In the genomic region with DNA sequence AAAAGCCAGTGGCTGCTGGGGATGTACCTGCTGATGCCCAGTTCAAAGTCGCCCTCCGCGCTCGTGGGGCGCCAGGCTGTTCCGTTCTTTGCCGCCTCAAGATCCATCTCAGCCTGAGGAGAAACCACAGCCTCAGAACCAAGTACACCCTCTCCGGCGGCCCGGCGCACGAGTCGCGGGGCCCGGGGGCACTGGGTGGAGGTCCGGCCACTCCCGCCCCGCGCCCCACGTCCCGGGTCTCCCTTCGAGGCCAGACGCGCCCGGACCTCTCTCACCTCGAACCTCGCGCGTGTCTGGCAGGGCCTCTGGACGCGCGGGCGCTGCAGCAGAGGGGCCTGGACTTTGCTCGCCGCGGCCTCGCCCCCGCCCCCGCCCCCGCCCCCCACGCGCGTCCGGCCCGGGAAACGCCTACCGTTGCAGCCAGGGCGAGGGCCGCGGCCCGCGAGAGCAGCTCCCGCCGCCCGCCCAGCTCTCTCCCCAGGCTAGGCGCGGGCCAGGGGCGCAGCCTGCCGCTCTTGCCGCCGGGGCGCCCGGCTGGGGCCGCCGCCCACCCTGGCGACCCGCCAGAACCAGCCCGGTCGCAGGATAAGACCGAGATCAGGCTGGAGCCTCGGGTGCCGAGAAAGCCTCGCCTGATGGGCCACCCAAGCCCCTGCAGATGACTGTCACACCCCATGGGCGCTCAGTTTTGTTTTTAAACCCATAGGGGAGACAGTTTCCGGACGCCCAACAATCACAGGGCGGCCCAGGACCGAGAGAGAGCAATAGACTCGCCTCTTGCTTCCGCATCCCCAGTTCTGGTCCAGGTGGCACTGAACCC, we compare ENCODE assay signal across 8 cellular contexts. TPM values are rescaled to one million over a fixed set of nuclear protein-coding genes. Genes with fewer than 3 reads are reported as not detected.
DNase-seq lines count a peak whose midpoint lies in the region; ATAC-seq lines count a peak whose summit lies in the region.

A gene (minus strand): TSS at position 322 of the 820 bp plus-strand sequence. CDS start 215 bp downstream, at position 107.

- WGBS in iPS DF 6.9 (ENCODE audit: insufficient coverage, insufficient read length): no CpG with 5 or more reads among the region's 80 CpGs

- no peak within 1 kb of the TSS for H3K27ac ChIP-seq in iPS DF 6.9 (ENCODE audit: low read length)
- H3K27ac ChIP-seq in skin epidermis: peak within 1 kb of the TSS in 19 of 21 experiments; percentile 29 to 82 (median 63)

- no peaks in the 10 kb centered on the region for H3K9me3 ChIP-seq in iPS DF 6.9 (ENCODE audit: control insufficient read depth, insufficient read depth, low read length)

- H3K27me3 ChIP-seq in iPS DF 6.9 (ENCODE audit: control insufficient read depth, insufficient read depth, low read length): peaks cover 7% of the 10 kb centered on the region; the same call in 1 of the 2 replicates

- peak; percentile 38 for ATAC-seq in HG02798 (IDR thresholded peaks at IDR 0.05; ENCODE audit: poor library complexity, unreplicated experiment)
- ATAC-seq in activated T-cell treated with anti-CD3 and anti-CD28 coated beads, Interleukin-2, amount 50 U/mL, for 72 hours (replicated peaks in 1 of 2): peak; percentile 52 to 57

- H3K36me3 Mint-ChIP-seq in activated T-cell treated with anti-CD3 and anti-CD28 coated beads, Interleukin-2, amount 50 U/mL, for 24 hours (ENCODE audit: low read depth): no peaks in the 10 kb centered on the region
- H3K36me3 Mint-ChIP-seq in activated T-cell treated with anti-CD3 and anti-CD28 coated beads, Interleukin-2, amount 50 U/mL, for 72 hours (ENCODE audit: insufficient read depth in 2 of 2): no peaks in the 10 kb centered on the region

- peaks cover 48% of the 10 kb centered on the region for H3K27me3 Mint-ChIP-seq in activated T-cell treated with anti-CD3 and anti-CD28 coated beads, Interleukin-2, amount 50 U/mL, for 24 hours
- H3K27me3 Mint-ChIP-seq in activated T-cell treated with anti-CD3 and anti-CD28 coated beads, Interleukin-2, amount 50 U/mL, for 72 hours (ENCODE audit: low read depth): peaks cover 49% of the 10 kb centered on the region

- DNase-seq in activated T-cell treated with anti-CD3 and anti-CD28 coated beads, Interleukin-2, amount 50 U/mL, for 24 hours: peak; percentile 29
- no peak for DNase-seq in activated T-cell treated with anti-CD3 and anti-CD28 coated beads, Interleukin-2, amount 50 U/mL, for 1 hour
- peak; percentile 1 to 7 for DNase-seq in activated T-cell treated with anti-CD3 and anti-CD28 coated beads, Interleukin-2, amount 50 U/mL, for 72 hours
- no peak for DNase-seq in iPS DF 6.9 (ENCODE audit: low read depth, low spot score)
- DNase-seq in NCI-H187 (lab: John Stamatoyannopoulos, UW): no peak
- no peak for DNase-seq in NCI-H510A treated with DMSO at 0.1 percent for 48 hours (lab: John Stamatoyannopoulos, UW)

- peak within 1 kb of the TSS; percentile 16 for H3K4me3 Mint-ChIP-seq in activated T-cell treated with anti-CD3 and anti-CD28 coated beads, Interleukin-2, amount 50 U/mL, for 24 hours
- peak within 1 kb of the TSS; percentile 71 to 74 for H3K4me3 Mint-ChIP-seq in activated T-cell treated with anti-CD3 and anti-CD28 coated beads, Interleukin-2, amount 50 U/mL, for 72 hours

- H3K9me3 Mint-ChIP-seq in activated T-cell treated with anti-CD3 and anti-CD28 coated beads, Interleukin-2, amount 50 U/mL, for 24 hours: no peaks in the 10 kb centered on the region
- H3K9me3 Mint-ChIP-seq in activated T-cell treated with anti-CD3 and anti-CD28 coated beads, Interleukin-2, amount 50 U/mL, for 72 hours: no peaks in the 10 kb centered on the region

- 0 out of 2 replicates have a peak, but pooled peaks cover 1% of the 10 kb centered on the region for H3K4me1 ChIP-seq in iPS DF 6.9 (ENCODE audit: control insufficient read depth, insufficient read depth, low read length)

- H3K4me1 Mint-ChIP-seq in activated T-cell treated with anti-CD3 and anti-CD28 coated beads, Interleukin-2, amount 50 U/mL, for 24 hours (ENCODE audit: low read depth): peaks cover 11% of the 10 kb centered on the region
- peaks cover 10% of the 10 kb centered on the region for H3K4me1 Mint-ChIP-seq in activated T-cell treated with anti-CD3 and anti-CD28 coated beads, Interleukin-2, amount 50 U/mL, for 72 hours (ENCODE audit: low read depth)

- H3K4me3 ChIP-seq in iPS DF 6.9 (ENCODE audit: low read length): peak within 1 kb of the TSS; percentile 34
- peak within 1 kb of the TSS; percentile 37 to 55 (median 41) for H3K4me3 ChIP-seq in skin epidermis

- no peaks in the 10 kb centered on the region for H3K36me3 ChIP-seq in iPS DF 6.9 (ENCODE audit: control insufficient read depth, insufficient read depth, low read length)

- H3K27ac Mint-ChIP-seq in activated T-cell treated with anti-CD3 and anti-CD28 coated beads, Interleukin-2, amount 50 U/mL, for 24 hours: no peak within 1 kb of the TSS
- no peak within 1 kb of the TSS for H3K27ac Mint-ChIP-seq in activated T-cell treated with anti-CD3 and anti-CD28 coated beads, Interleukin-2, amount 50 U/mL, for 72 hours

RNA-seq across cellular contexts. Expression of the gene that starts here (rescaled TPM):
- total RNA-seq in activated T-cell treated with anti-CD3 and anti-CD28 coated beads, Interleukin-2, amount 50 U/mL, for 72 hours: under 1 TPM; 0.07 to 0.69 TPM

Comparison
In these comparisons a context has a peak if more than half of its experiments do, and no peak if none do; other contexts are left out.
1. Peak in DNase-seq and ATAC-seq in activated T-cell treated with anti-CD3 and anti-CD28 coated beads, Interleukin-2, amount 50 U/mL, for 72 hours; RNA of the gene not detected or under 1 TPM.